In the genomic region with DNA sequence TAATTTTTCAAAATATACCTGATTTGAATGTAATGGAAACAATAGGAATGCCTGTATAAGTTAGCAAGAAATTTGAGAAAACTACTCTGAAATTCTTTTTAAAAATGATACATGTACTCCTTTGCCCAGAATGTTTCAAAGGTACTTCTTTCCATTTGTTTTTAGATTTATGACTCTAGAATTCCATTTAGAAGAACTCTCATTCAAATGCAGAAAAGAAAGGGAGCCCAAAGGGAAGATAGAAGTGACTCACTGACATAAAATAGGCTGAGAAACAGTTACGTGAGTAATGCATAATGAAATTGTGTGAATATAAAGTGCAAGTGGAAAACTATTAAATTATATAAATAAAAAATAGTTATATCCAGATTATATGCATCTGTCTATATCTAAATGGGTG, we compare ENCODE assay signal across 9 cellular contexts.
"Had no signal": no experiment of that assay in that cellular context is flagged by ENCODE, and none has a peak within 500 bp of the region (broad histone marks: within the 10 kb centered on the region; RNA-seq: fewer than 3 reads in every experiment).

No MANE protein-coding gene starts in this region.

- H3K27ac ChIP-seq: GM23248 had no signal

- ATAC-seq: GM23338, HCT116 had no signal

- H3K4me2 ChIP-seq: GM23338 had no signal

- H3K4me3 ChIP-seq: GM23248, GM23338, HAP-1 had no signal

- H3K36me3 ChIP-seq: HAP-1 had no signal

- H3K9me3 ChIP-seq: HAP-1 had no signal

- DNase-seq: GM23248, GOT3, H7, H9, HCEC 1CT, HFFc6 had no signal

- H3K9ac ChIP-seq: GM23248 had no signal

- H2AFZ ChIP-seq: GM23248, GM23338 had no signal
